Comparison of ENCODE assay signal across 8 cellular contexts in genomic region chr11:44775366-44776356, GRCh38. TPM values are rescaled to one million over a fixed set of nuclear protein-coding genes. Genes with fewer than 3 reads are reported as not detected.
A peak's percentile ranks its signal among the peaks of the same experiment; 100 is the strongest.
DNase-seq lines count a peak whose midpoint lies in the region; ATAC-seq, FAIRE-seq and TF ChIP-seq lines count a peak whose summit lies in the region.

No MANE protein-coding gene starts in this region.

- peaks cover 0 to 11% of the 10 kb centered on the region in 2 donors for H3K4me1 ChIP-seq in ascending aorta

- FAIRE-seq in RCC 7860 (lab: Jason Lieb, UNC) = no peak

- H3K27ac ChIP-seq in ascending aorta = no peak overlapping the region

- H3K27me3 ChIP-seq in ascending aorta = no peaks in the 10 kb centered on the region

- intact Hi-C loops in ascending aorta (cut with DNase I) = loop anchor here (2.0 kb wide), 1 partner anchor 49 kb away; the partner anchor contains the start of gene TSPAN18

- H3K36me3 ChIP-seq in ascending aorta = no peaks in the 10 kb centered on the region

- TF ChIP-seq CTCF in ascending aorta (IDR thresholded peaks at IDR 0.05) = peak in 2 of 3 experiments; percentile 44 to 53

- no peaks in the 10 kb centered on the region for H3K9me3 ChIP-seq in ascending aorta

- peak; percentile 42 for DNase-seq in EH (ENCODE audit: low read depth)
- DNase-seq in Kasumi-1 (lab: John Stamatoyannopoulos, UW) = peak; percentile 56 to 67
- DNase-seq in T-helper 1 cell = peak; percentile 24 to 57 (median 43)
- peak in 1 of 2 donors; percentile 65 for DNase-seq in ascending aorta (ENCODE audit: low spot score in 2 of 2)
- peak; percentile 90 for DNase-seq in islet precursor cell
- peak; percentile 55 to 64 for DNase-seq in stimulated activated CD4-positive, alpha-beta T cell treated with anti-CD3 and anti-CD28 coated beads, Interleukin-4, amount 100 ng/mL, for 48 hours (ENCODE audit: low read depth in 2 of 2)
- no peak for DNase-seq in RCC 7860 (ENCODE audit: low spot score)

- H3K4me3 ChIP-seq in ascending aorta = no peak overlapping the region

- ATAC-seq in GM18909 (IDR thresholded peaks at IDR 0.05; ENCODE audit: poor library complexity, unreplicated experiment) = no peak

RNA-seq across cellular contexts. Expression of gene TSPAN18, which starts 48.9 kb away (rescaled TPM):
- 21.3 TPM for total RNA-seq in ascending aorta
